ENCODE assay signal across 1 cellular context in the genomic region with DNA sequence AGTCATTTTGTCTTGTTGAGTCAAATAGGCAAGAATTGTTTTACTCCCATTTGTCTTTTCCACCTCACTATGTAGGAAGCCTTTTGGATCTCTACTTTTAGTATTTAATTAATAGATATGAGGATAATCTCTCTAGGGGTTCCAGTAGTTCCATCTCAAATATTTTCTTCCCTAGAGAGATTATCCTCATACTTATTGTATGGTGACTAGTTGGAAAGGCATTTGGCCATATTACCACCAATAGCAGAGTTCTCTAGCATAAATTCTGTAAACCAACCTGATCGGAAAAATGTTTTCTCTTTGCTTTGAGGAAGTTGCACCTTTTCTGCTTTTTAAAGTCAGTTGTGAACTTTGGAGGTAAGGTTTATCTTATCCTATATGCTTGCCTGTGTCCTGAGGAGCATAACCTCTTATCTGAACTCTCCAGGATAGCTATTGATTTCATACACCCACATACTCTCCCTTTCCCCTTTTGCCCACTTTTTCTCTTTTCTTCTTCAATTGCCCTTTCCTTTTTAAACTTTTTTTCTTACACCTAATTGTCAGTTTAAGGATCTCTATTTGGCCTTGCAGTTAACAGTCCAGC.
TF ChIP-seq lines count a peak whose summit lies in the region.

No MANE protein-coding gene starts in this region.

TF ChIP-seq in K562, 482 proteins besides CTCF, POLR2A, EP300 and RAD21 (continued from another document and continues in another):
- TF ChIP-seq, protein P1, sequence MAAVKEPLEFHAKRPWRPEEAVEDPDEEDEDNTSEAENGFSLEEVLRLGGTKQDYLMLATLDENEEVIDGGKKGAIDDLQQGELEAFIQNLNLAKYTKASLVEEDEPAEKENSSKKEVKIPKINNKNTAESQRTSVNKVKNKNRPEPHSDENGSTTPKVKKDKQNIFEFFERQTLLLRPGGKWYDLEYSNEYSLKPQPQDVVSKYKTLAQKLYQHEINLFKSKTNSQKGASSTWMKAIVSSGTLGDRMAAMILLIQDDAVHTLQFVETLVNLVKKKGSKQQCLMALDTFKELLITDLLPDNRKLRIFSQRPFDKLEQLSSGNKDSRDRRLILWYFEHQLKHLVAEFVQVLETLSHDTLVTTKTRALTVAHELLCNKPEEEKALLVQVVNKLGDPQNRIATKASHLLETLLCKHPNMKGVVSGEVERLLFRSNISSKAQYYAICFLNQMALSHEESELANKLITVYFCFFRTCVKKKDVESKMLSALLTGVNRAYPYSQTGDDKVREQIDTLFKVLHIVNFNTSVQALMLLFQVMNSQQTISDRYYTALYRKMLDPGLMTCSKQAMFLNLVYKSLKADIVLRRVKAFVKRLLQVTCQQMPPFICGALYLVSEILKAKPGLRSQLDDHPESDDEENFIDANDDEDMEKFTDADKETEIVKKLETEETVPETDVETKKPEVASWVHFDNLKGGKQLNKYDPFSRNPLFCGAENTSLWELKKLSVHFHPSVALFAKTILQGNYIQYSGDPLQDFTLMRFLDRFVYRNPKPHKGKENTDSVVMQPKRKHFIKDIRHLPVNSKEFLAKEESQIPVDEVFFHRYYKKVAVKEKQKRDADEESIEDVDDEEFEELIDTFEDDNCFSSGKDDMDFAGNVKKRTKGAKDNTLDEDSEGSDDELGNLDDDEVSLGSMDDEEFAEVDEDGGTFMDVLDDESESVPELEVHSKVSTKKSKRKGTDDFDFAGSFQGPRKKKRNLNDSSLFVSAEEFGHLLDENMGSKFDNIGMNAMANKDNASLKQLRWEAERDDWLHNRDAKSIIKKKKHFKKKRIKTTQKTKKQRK (IDR thresholded peaks at IDR 0.05; ENCODE audit: borderline replicate concordance, low read depth, low read length): no peak
- TF ChIP-seq DPF2 (IDR thresholded peaks at IDR 0.05): peak; percentile 95
- TF ChIP-seq SAFB (IDR thresholded peaks at IDR 0.05; ENCODE audit: borderline replicate concordance, low read depth, low read length): no peak
- TF ChIP-seq CBFA2T2 (conservative IDR thresholded peaks at IDR 0.05): peak; percentile 87
- no peak for TF ChIP-seq MXI1 (IDR thresholded peaks at IDR 0.05; ENCODE audit: low read depth, low read length)
- TF ChIP-seq NCOA6 (IDR thresholded peaks at IDR 0.05): no peak
- no peak for TF ChIP-seq ESRRA (IDR thresholded peaks at IDR 0.05; ENCODE audit: borderline replicate concordance, low read depth)
- peak; percentile 37; the same call in 1 of the 2 replicates for TF ChIP-seq NR2C1 (IDR thresholded peaks at IDR 0.05)
- TF ChIP-seq NR2C1 (tag; IDR thresholded peaks at IDR 0.05): 0 out of 2 replicates have a peak, but pooled peaks have one; percentile 16
- TF ChIP-seq TBL1XR1 (IDR thresholded peaks at IDR 0.05; ENCODE audit: low read length in 2 of 2): peak in 1 of 2 experiments; percentile 73; a peak in 1 of 4 replicates
- TF ChIP-seq, protein P2, sequence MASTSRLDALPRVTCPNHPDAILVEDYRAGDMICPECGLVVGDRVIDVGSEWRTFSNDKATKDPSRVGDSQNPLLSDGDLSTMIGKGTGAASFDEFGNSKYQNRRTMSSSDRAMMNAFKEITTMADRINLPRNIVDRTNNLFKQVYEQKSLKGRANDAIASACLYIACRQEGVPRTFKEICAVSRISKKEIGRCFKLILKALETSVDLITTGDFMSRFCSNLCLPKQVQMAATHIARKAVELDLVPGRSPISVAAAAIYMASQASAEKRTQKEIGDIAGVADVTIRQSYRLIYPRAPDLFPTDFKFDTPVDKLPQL (IDR thresholded peaks at IDR 0.05; ENCODE audit: extremely low read depth, insufficient read length): no peak
- TF ChIP-seq, protein P3, sequence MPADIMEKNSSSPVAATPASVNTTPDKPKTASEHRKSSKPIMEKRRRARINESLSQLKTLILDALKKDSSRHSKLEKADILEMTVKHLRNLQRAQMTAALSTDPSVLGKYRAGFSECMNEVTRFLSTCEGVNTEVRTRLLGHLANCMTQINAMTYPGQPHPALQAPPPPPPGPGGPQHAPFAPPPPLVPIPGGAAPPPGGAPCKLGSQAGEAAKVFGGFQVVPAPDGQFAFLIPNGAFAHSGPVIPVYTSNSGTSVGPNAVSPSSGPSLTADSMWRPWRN (IDR thresholded peaks at IDR 0.05; ENCODE audit: low read depth): 0 out of 2 replicates have a peak, but pooled peaks have one; percentile 14
- TF ChIP-seq, protein P4, sequence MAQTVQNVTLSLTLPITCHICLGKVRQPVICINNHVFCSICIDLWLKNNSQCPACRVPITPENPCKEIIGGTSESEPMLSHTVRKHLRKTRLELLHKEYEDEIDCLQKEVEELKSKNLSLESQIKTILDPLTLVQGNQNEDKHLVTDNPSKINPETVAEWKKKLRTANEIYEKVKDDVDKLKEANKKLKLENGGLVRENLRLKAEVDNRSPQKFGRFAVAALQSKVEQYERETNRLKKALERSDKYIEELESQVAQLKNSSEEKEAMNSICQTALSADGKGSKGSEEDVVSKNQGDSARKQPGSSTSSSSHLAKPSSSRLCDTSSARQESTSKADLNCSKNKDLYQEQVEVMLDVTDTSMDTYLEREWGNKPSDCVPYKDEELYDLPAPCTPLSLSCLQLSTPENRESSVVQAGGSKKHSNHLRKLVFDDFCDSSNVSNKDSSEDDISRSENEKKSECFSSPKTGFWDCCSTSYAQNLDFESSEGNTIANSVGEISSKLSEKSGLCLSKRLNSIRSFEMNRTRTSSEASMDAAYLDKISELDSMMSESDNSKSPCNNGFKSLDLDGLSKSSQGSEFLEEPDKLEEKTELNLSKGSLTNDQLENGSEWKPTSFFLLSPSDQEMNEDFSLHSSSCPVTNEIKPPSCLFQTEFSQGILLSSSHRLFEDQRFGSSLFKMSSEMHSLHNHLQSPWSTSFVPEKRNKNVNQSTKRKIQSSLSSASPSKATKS (CRISPR knock-in tag; IDR thresholded peaks at IDR 0.05): no peak
- TF ChIP-seq, protein P5, sequence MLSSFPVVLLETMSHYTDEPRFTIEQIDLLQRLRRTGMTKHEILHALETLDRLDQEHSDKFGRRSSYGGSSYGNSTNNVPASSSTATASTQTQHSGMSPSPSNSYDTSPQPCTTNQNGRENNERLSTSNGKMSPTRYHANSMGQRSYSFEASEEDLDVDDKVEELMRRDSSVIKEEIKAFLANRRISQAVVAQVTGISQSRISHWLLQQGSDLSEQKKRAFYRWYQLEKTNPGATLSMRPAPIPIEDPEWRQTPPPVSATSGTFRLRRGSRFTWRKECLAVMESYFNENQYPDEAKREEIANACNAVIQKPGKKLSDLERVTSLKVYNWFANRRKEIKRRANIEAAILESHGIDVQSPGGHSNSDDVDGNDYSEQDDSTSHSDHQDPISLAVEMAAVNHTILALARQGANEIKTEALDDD (IDR thresholded peaks at IDR 0.05): peak; percentile 61
- TF ChIP-seq HDAC1 (IDR thresholded peaks at IDR 0.05): peak in 1 of 2 experiments; percentile 66; a peak in 2 of 4 replicates
- peak; percentile 93 for TF ChIP-seq SMARCA4 (IDR thresholded peaks at IDR 0.05)
- TF ChIP-seq HDAC8 (tag; IDR thresholded peaks at IDR 0.05): no peak
- TF ChIP-seq MTA2 (IDR thresholded peaks at IDR 0.05; ENCODE audit: low read depth): peak; percentile 83
- TF ChIP-seq PHB2 (IDR thresholded peaks at IDR 0.05; ENCODE audit: low read depth): peak; percentile 80
- TF ChIP-seq, protein P6, sequence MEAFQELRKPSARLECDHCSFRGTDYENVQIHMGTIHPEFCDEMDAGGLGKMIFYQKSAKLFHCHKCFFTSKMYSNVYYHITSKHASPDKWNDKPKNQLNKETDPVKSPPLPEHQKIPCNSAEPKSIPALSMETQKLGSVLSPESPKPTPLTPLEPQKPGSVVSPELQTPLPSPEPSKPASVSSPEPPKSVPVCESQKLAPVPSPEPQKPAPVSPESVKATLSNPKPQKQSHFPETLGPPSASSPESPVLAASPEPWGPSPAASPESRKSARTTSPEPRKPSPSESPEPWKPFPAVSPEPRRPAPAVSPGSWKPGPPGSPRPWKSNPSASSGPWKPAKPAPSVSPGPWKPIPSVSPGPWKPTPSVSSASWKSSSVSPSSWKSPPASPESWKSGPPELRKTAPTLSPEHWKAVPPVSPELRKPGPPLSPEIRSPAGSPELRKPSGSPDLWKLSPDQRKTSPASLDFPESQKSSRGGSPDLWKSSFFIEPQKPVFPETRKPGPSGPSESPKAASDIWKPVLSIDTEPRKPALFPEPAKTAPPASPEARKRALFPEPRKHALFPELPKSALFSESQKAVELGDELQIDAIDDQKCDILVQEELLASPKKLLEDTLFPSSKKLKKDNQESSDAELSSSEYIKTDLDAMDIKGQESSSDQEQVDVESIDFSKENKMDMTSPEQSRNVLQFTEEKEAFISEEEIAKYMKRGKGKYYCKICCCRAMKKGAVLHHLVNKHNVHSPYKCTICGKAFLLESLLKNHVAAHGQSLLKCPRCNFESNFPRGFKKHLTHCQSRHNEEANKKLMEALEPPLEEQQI (IDR thresholded peaks at IDR 0.05): no peak; the same call in 1 of the 2 replicates
- TF ChIP-seq, protein P7, sequence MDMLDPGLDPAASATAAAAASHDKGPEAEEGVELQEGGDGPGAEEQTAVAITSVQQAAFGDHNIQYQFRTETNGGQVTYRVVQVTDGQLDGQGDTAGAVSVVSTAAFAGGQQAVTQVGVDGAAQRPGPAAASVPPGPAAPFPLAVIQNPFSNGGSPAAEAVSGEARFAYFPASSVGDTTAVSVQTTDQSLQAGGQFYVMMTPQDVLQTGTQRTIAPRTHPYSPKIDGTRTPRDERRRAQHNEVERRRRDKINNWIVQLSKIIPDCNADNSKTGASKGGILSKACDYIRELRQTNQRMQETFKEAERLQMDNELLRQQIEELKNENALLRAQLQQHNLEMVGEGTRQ (CRISPR knock-in tag; IDR thresholded peaks at IDR 0.05): no peak
- TF ChIP-seq CREB1 (IDR thresholded peaks at IDR 0.05): no peak
- no peak for TF ChIP-seq CREB1 (CRISPR knock-in tag; IDR thresholded peaks at IDR 0.05)
- peak; percentile 65; the same call in 1 of the 2 replicates for TF ChIP-seq STAT5A (IDR thresholded peaks at IDR 0.05; ENCODE audit: borderline replicate concordance, low read length)
- TF ChIP-seq SIX5 (IDR thresholded peaks at IDR 0.05; ENCODE audit: borderline replicate concordance in 1 of 2, insufficient read depth in 1 of 2, low read depth in 1 of 2, low read length in 2 of 2): no peak
- TF ChIP-seq NFRKB (IDR thresholded peaks at IDR 0.05; ENCODE audit: low read depth): no peak
- no peak for TF ChIP-seq ZNF184 (CRISPR knock-in tag; IDR thresholded peaks at IDR 0.05)
- peak; percentile 90 for TF ChIP-seq TCF3 (CRISPR knock-in tag; IDR thresholded peaks at IDR 0.05)
- no peak for TF ChIP-seq ZFP1 (CRISPR knock-in tag; IDR thresholded peaks at IDR 0.05)
- peak; percentile 63; the same call in 1 of the 2 replicates for TF ChIP-seq KLF16 (IDR thresholded peaks at IDR 0.05)
- TF ChIP-seq ZNF408 (CRISPR knock-in tag; IDR thresholded peaks at IDR 0.05; ENCODE audit: low read depth): no peak
- TF ChIP-seq MCM2 (IDR thresholded peaks at IDR 0.05; ENCODE audit: low read depth): no peak
- TF ChIP-seq PRPF4 (IDR thresholded peaks at IDR 0.05; ENCODE audit: insufficient read depth, low read depth, low read length, poor library complexity, severe bottlenecking): no peak
- TF ChIP-seq ZNF121 (CRISPR knock-in tag; conservative IDR thresholded peaks at IDR 0.05): no peak
- TF ChIP-seq HEY1 (CRISPR knock-in tag; IDR thresholded peaks at IDR 0.05; ENCODE audit: borderline replicate concordance): no peak
- TF ChIP-seq NFXL1 (CRISPR knock-in tag; IDR thresholded peaks at IDR 0.05): no peak
- TF ChIP-seq CBFB (CRISPR knock-in tag; IDR thresholded peaks at IDR 0.05): no peak
- no peak for TF ChIP-seq ZFPM2 (CRISPR knock-in tag; IDR thresholded peaks at IDR 0.05)
- TF ChIP-seq, protein P8, sequence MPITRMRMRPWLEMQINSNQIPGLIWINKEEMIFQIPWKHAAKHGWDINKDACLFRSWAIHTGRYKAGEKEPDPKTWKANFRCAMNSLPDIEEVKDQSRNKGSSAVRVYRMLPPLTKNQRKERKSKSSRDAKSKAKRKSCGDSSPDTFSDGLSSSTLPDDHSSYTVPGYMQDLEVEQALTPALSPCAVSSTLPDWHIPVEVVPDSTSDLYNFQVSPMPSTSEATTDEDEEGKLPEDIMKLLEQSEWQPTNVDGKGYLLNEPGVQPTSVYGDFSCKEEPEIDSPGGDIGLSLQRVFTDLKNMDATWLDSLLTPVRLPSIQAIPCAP (CRISPR knock-in tag; IDR thresholded peaks at IDR 0.05; ENCODE audit: borderline replicate concordance): no peak
- TF ChIP-seq ERF (CRISPR knock-in tag; IDR thresholded peaks at IDR 0.05): no peak
- TF ChIP-seq, protein P9, sequence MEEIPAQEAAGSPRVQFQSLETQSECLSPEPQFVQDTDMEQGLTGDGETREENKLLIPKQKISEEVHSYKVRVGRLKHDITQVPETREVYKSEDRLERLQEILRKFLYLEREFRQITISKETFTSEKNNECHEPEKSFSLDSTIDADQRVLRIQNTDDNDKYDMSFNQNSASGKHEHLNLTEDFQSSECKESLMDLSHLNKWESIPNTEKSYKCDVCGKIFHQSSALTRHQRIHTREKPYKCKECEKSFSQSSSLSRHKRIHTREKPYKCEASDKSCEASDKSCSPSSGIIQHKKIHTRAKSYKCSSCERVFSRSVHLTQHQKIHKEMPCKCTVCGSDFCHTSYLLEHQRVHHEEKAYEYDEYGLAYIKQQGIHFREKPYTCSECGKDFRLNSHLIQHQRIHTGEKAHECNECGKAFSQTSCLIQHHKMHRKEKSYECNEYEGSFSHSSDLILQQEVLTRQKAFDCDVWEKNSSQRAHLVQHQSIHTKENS (CRISPR knock-in tag; IDR thresholded peaks at IDR 0.05): no peak
- TF ChIP-seq L3MBTL2 (IDR thresholded peaks at IDR 0.05): no peak
- TF ChIP-seq SMARCE1 (IDR thresholded peaks at IDR 0.05): peak; percentile 91
- TF ChIP-seq, protein P10, sequence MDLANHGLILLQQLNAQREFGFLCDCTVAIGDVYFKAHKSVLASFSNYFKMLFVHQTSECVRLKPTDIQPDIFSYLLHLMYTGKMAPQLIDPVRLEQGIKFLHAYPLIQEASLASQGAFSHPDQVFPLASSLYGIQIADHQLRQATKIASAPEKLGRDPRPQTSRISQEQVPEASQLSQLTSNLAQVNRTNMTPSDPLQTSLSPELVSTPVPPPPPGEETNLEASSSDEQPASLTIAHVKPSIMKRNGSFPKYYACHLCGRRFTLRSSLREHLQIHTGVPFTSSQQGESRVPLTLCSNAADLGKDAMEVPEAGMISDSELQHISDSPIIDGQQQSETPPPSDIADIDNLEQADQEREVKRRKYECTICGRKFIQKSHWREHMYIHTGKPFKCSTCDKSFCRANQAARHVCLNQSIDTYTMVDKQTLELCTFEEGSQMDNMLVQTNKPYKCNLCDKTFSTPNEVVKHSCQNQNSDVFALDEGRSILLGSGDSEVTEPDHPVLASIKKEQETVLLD (IDR thresholded peaks at IDR 0.05): 0 out of 2 replicates have a peak, but pooled peaks have one; percentile 40
- TF ChIP-seq, protein P11, sequence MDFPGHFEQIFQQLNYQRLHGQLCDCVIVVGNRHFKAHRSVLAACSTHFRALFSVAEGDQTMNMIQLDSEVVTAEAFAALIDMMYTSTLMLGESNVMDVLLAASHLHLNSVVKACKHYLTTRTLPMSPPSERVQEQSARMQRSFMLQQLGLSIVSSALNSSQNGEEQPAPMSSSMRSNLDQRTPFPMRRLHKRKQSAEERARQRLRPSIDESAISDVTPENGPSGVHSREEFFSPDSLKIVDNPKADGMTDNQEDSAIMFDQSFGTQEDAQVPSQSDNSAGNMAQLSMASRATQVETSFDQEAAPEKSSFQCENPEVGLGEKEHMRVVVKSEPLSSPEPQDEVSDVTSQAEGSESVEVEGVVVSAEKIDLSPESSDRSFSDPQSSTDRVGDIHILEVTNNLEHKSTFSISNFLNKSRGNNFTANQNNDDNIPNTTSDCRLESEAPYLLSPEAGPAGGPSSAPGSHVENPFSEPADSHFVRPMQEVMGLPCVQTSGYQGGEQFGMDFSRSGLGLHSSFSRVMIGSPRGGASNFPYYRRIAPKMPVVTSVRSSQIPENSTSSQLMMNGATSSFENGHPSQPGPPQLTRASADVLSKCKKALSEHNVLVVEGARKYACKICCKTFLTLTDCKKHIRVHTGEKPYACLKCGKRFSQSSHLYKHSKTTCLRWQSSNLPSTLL (IDR thresholded peaks at IDR 0.05): no peak
- TF ChIP-seq GATA2 (CRISPR knock-in tag; IDR thresholded peaks at IDR 0.05): 0 out of 2 replicates have a peak, but pooled peaks have one; percentile 19
- TF ChIP-seq CHCHD3 (CRISPR knock-in tag; IDR thresholded peaks at IDR 0.05): no peak
